In the genomic region with DNA sequence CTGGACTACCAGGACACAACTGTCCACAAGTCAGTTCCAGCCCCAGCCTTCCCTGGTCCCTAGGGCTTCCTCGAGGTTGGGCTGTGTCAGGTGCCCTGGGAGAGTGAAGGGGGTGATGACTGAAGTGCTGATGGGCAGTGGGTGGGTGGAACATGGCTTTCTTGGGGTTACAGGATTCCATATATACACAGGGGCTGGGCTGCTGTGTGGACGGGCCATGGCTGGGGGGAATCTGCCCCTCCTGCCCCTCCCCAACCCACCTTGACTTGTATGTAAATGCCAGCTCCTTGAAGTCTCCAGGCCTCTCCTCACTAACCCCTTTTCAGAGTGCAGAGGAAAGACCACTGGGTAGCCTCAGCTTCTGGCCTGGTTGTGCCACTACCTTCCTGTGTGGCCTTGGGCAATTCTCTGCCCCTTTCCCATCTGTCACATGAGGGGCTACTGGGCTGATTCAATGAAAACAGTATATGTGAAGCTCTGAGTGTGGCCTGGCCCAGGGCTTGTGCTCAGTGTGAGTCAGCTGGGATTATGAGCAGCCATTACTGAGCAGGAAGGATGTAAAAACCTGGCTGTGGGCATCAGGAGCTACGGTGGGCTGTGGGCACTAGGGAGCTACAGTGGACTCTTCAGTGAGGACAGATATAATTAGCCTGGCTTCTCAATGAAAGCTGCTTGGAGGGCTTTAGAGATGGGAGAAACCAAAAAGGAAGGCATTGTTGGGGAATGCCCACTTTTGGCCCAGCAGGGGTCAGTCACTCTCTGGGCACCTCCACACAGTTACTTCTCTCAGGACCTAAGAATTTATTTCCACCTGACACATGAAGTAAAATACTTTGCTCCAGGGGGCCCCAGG, we compare ENCODE assay signal across 17 cellular contexts. TPM values are rescaled to one million over a fixed set of nuclear protein-coding genes. Genes with fewer than 3 reads are reported as not detected.
A peak's percentile ranks its signal among the peaks of the same experiment; 100 is the strongest.
DNase-seq lines count a peak whose midpoint lies in the region; ATAC-seq, FAIRE-seq and TF ChIP-seq lines count a peak whose summit lies in the region.
"Had no signal": no experiment of that assay in that cellular context is flagged by ENCODE, and none has a peak within 500 bp of the region (broad histone marks: within the 10 kb centered on the region; RNA-seq: fewer than 3 reads in every experiment).

No MANE protein-coding gene starts in this region.

- H4K20me1 ChIP-seq in SK-N-SH (ENCODE audit: insufficient read depth), result no peaks in the 10 kb centered on the region

- 74% methylated on average over 2 of the region's 3 CpGs for WGBS in SK-N-SH (ENCODE audit: low lambda C conversion rate)

- TF ChIP-seq CTCF in SK-N-SH (IDR thresholded peaks at IDR 0.05), result no peak
- TF ChIP-seq CTCF in fibroblast of mammary gland (conservative IDR thresholded peaks at IDR 0.05; ENCODE audit: control insufficient read depth, insufficient read depth, low read depth, low read length), result peak; percentile 21
- TF ChIP-seq CTCF in upper lobe of right lung (IDR thresholded peaks at IDR 0.05), result no peak

- FAIRE-seq in GM12892 (lab: Jason Lieb, UNC), result no peak
- FAIRE-seq: endothelial cell of umbilical vein, GM19239, small intestine had no signal

- H3K36me3 ChIP-seq in SK-N-SH (replicated peaks in 1 of 2; ENCODE audit: control insufficient read depth in 1 of 2, insufficient read depth in 2 of 2, low read length in 1 of 2) (no peaks in the 10 kb centered on the region), upper lobe of right lung (no peaks in the 10 kb centered on the region)
- H3K36me3 ChIP-seq: lower lobe of right lung, neural progenitor cell had no signal

- no peak for TF ChIP-seq EP300 in SK-N-SH (IDR thresholded peaks at IDR 0.05; ENCODE audit: borderline replicate concordance in 1 of 2, low read depth in 1 of 2, low read length in 1 of 2)

- intact Hi-C loops in upper lobe of right lung (cut with DNase I), result no loop called here

- H3K4me1 ChIP-seq in SK-N-SH (ENCODE audit: control insufficient read depth in 1 of 2, insufficient read depth in 2 of 2, low read depth in 1 of 2, low read length in 1 of 2), result no peaks in the 10 kb centered on the region; a peak in 1 of 4 replicates
- H3K4me1 ChIP-seq in upper lobe of right lung, result no peaks in the 10 kb centered on the region
- H3K4me1 ChIP-seq: lower lobe of right lung, neural progenitor cell had no signal

- H3K9ac ChIP-seq in SK-N-SH, result no peak overlapping the region
- H3K9ac ChIP-seq: neural progenitor cell had no signal

- CTCF ChIA-PET in SK-N-SH (lab: Yijun Ruan, JAX), result interaction anchor here (0.6 to 1.0 kb wide), 3 partner anchors 9 to 81 kb away, joined by 3 read pairs; no protein-coding TSS in a partner anchor

- no peaks in the 10 kb centered on the region; the same call in 1 of the 2 replicates for H3K27me3 ChIP-seq in SK-N-SH (ENCODE audit: insufficient read depth)
- no peaks in the 10 kb centered on the region for H3K27me3 ChIP-seq in upper lobe of right lung
- H3K27me3 ChIP-seq: neural progenitor cell had no signal

- no peak for TF ChIP-seq POLR2A in GM12892 (IDR thresholded peaks at IDR 0.05; ENCODE audit: low read depth, low read length)

- H3K9me3 ChIP-seq in SK-N-SH, result no peaks in the 10 kb centered on the region
- no peaks in the 10 kb centered on the region for H3K9me3 ChIP-seq in upper lobe of right lung
- H3K9me3 ChIP-seq: lower lobe of right lung had no signal

- DNase-seq in SK-N-SH (peak; percentile 10), OCI-M1 (lab: John Stamatoyannopoulos, UW) (peak; percentile 41), fibroblast of mammary gland (ENCODE audit: low read depth) (no peak), upper lobe of right lung (peak; percentile 10), GM12892 (ENCODE audit: insufficient read length) (no peak), substantia nigra (lab: John Stamatoyannopoulos, UW) (no peak)
- DNase-seq: activated naive CD8-positive, alpha-beta T cell treated with anti-CD3 and anti-CD28 coated beads for 36 hours; hypothalamus; NCI-H2081 treated with DMSO at 0.1 percent for 48 hours; NK-92 treated with Interleukin-12 subunit alpha and Interleukin-12 subunit beta, amount 100 ng/mL, for 24 hours; small intestine had no signal

- no peaks in the 10 kb centered on the region for H3K9me2 ChIP-seq in SK-N-SH

- no peaks in the 10 kb centered on the region for H3K79me2 ChIP-seq in SK-N-SH (ENCODE audit: insufficient read depth)

- H3K4me3 ChIP-seq in SK-N-SH (ENCODE audit: low read depth in 2 of 2, low read length in 1 of 2), result no peak overlapping the region
- H3K4me3 ChIP-seq in fibroblast of mammary gland (ENCODE audit: control insufficient read depth, low read depth, low read length), result no peak overlapping the region
- no peak overlapping the region for H3K4me3 ChIP-seq in upper lobe of right lung
- H3K4me3 ChIP-seq: lower lobe of right lung, neural progenitor cell had no signal

- no peak for TF ChIP-seq RAD21 in SK-N-SH (IDR thresholded peaks at IDR 0.05; ENCODE audit: low read length)

- no peaks in the 10 kb centered on the region for H3F3A ChIP-seq in SK-N-SH (replicated peaks; ENCODE audit: insufficient read depth)

- POLR2A ChIA-PET in SK-N-SH (lab: Yijun Ruan, JAX), result no interaction called here

- no peak overlapping the region for H3K4me2 ChIP-seq in SK-N-SH
- H3K4me2 ChIP-seq: neural progenitor cell had no signal

- no peak overlapping the region for H3K27ac ChIP-seq in SK-N-SH (ENCODE audit: low read depth in 2 of 2, low read length in 1 of 2)
- no peak overlapping the region for H3K27ac ChIP-seq in upper lobe of right lung
- no peak overlapping the region for H3K27ac ChIP-seq in substantia nigra (ENCODE audit: low read depth, low read length, poor library complexity, severe bottlenecking)
- H3K27ac ChIP-seq: lower lobe of right lung, neural progenitor cell had no signal

- H2AFZ ChIP-seq in SK-N-SH (ENCODE audit: low read depth), result no peak overlapping the region
- H2AFZ ChIP-seq: neural progenitor cell had no signal

- ATAC-seq in SK-N-SH treated with all-trans-retinoic acid at 6 μM for 48 hours, result no peak; the same call in 2 of the 3 replicates
- ATAC-seq in upper lobe of right lung, result no peak
- no peak for ATAC-seq in GM18519 (IDR thresholded peaks at IDR 0.05; ENCODE audit: low FRiP score, unreplicated experiment)
- ATAC-seq: lower lobe of right lung had no signal

TF ChIP-seq in SK-N-SH, 30 proteins besides CTCF, POLR2A, EP300 and RAD21 (continues in another document):
- TF ChIP-seq, protein P1, sequence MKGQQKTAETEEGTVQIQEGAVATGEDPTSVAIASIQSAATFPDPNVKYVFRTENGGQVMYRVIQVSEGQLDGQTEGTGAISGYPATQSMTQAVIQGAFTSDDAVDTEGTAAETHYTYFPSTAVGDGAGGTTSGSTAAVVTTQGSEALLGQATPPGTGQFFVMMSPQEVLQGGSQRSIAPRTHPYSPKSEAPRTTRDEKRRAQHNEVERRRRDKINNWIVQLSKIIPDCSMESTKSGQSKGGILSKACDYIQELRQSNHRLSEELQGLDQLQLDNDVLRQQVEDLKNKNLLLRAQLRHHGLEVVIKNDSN (IDR thresholded peaks at IDR 0.05; ENCODE audit: borderline replicate concordance, low read depth), result no peak
- TF ChIP-seq POLR2AphosphoS5 (IDR thresholded peaks at IDR 0.05; ENCODE audit: low read depth, low read length) (no peak), TAF1 (IDR thresholded peaks at IDR 0.05; ENCODE audit: borderline replicate concordance, low read depth, low read length) (no peak), SIN3A (IDR thresholded peaks at IDR 0.05; ENCODE audit: borderline replicate concordance, low read depth, low read length) (no peak), EZH2phosphoT487 (IDR thresholded peaks at IDR 0.05; ENCODE audit: borderline replicate concordance, low read depth) (no peak), TCF12 (IDR thresholded peaks at IDR 0.05) (no peak), FOSL2 (IDR thresholded peaks at IDR 0.05; ENCODE audit: borderline replicate concordance, low read depth) (no peak)

TF ChIP-seq in SK-N-SH treated with all-trans-retinoic acid at 6 μM for 48 hours, 23 proteins besides CTCF, POLR2A, EP300 and RAD21 (continues in another document):
- no peak for TF ChIP-seq PPARA (CRISPR knock-in tag; IDR thresholded peaks at IDR 0.05; ENCODE audit: borderline replicate concordance)
- TF ChIP-seq CSDC2 (CRISPR knock-in tag; IDR thresholded peaks at IDR 0.05), result no peak
- no peak for TF ChIP-seq ZNF70 (CRISPR knock-in tag; IDR thresholded peaks at IDR 0.05)
- no peak for TF ChIP-seq GLIS3 (CRISPR knock-in tag; IDR thresholded peaks at IDR 0.05)
- no peak for TF ChIP-seq ZNF565 (CRISPR knock-in tag; conservative IDR thresholded peaks at IDR 0.05; ENCODE audit: low read depth)
- TF ChIP-seq ZFP3 (CRISPR knock-in tag; IDR thresholded peaks at IDR 0.05), result no peak
- TF ChIP-seq ISL1 (CRISPR knock-in tag; IDR thresholded peaks at IDR 0.05), result no peak
- TF ChIP-seq BACH2 (CRISPR knock-in tag; IDR thresholded peaks at IDR 0.05; ENCODE audit: borderline replicate concordance), result no peak
- no peak for TF ChIP-seq ARNTL (CRISPR knock-in tag; IDR thresholded peaks at IDR 0.05; ENCODE audit: borderline replicate concordance, low read depth)
- TF ChIP-seq SNAI2 (CRISPR knock-in tag; IDR thresholded peaks at IDR 0.05), result no peak
- no peak for TF ChIP-seq ZC3H10 (CRISPR knock-in tag; IDR thresholded peaks at IDR 0.05)
- no peak for TF ChIP-seq RARB (CRISPR knock-in tag; IDR thresholded peaks at IDR 0.05)

RNA-seq across cellular contexts. Expression of a gene that starts 23.3 kb away (rescaled TPM):
- polyA plus RNA-seq in SK-N-SH (2012; rRNA removed), result not detected in 2 replicates
- 0.13 TPM in 1 of 2 replicates, not detected in the other for polyA plus RNA-seq in SK-N-SH (2012; cell fraction: cytosol; rRNA removed)
- not detected in 2 replicates for polyA plus RNA-seq in SK-N-SH (2012; cell fraction: nucleus; rRNA removed)
- total RNA-seq in upper lobe of right lung, result not detected
- polyA plus RNA-seq in GM12892 (2012; ENCODE audit: missing spikeins), result 0.34 TPM
- total RNA-seq: activated naive CD8-positive, alpha-beta T cell treated with anti-CD3 and anti-CD28 coated beads for 36 hours had no signal

RNA-seq across cellular contexts. Expression of a gene that starts 43.0 kb away (rescaled TPM):
- polyA plus RNA-seq in SK-N-SH (2012; rRNA removed), result 0.26 and 0.37 TPM in 2 replicates
- polyA plus RNA-seq in SK-N-SH (2012; cell fraction: cytosol; rRNA removed), result 0.26 and 0.33 TPM in 2 replicates
- 0.92 and 1.5 TPM in 2 replicates for polyA plus RNA-seq in SK-N-SH (2012; cell fraction: nucleus; rRNA removed)
- total RNA-seq in upper lobe of right lung, result 0.87 TPM
- polyA plus RNA-seq in GM12892 (2012; ENCODE audit: missing spikeins), result not detected

Comparison
In these comparisons a context has a peak if more than half of its experiments do, and no peak if none do; other contexts are left out.
1. DNase-seq: peak in SK-N-SH (single experiment), OCI-M1 (single experiment) and upper lobe of right lung (single experiment); none in fibroblast of mammary gland (single experiment), GM12892 (single experiment) and substantia nigra (0 of 49).